ENCODE assay signal across 9 cellular contexts in the genomic region with DNA sequence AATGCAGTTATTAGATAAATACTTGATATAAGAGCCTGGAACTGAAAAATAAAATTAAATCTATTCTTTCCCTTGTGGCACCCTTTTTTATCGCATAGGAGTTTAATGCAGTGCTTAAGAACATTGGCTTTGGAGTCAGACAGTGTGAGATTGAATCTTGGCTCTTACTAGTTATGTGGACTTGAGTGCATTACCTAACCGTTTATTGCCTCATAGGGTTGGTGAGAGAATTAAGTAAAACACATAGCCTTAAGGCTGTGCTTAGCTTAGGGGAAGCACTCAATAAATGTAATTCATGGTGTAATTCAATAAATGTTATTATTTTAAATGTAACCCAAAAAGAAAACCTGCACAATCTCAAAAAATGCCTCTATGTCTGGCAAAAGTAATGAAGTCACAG. TPM values are rescaled to one million over a fixed set of nuclear protein-coding genes. Genes with fewer than 3 reads are reported as not detected.
DNase-seq lines count a peak whose midpoint lies in the region; ATAC-seq and TF ChIP-seq lines count a peak whose summit lies in the region.
"Had no signal": no experiment of that assay in that cellular context is flagged by ENCODE, and none has a peak within 500 bp of the region (broad histone marks: within the 10 kb centered on the region; RNA-seq: fewer than 3 reads in every experiment).

No MANE protein-coding gene starts in this region.

- no peaks in the 10 kb centered on the region for H3K9me3 ChIP-seq in mammary epithelial cell (replicated peaks; ENCODE audit: insufficient read depth, low read length)

- in situ Hi-C loops in mammary epithelial cell (cut with MboI; ENCODE audit: low sequenced_read_pairs in 2 of 2), result loop anchor here (10.0 to 25.0 kb wide), 3 partner anchors 119 to 252 kb away; no protein-coding TSS in a partner anchor

- no peak for ATAC-seq in GM19467 (IDR thresholded peaks at IDR 0.05; ENCODE audit: unreplicated experiment)
- ATAC-seq in GM21528 (IDR thresholded peaks at IDR 0.05; ENCODE audit: low FRiP score, unreplicated experiment), result no peak

- peak overlapping the region; percentile 99 for H3K9ac ChIP-seq in mammary epithelial cell (ENCODE audit: insufficient read depth, low read length)

- H3K36me3 Mint-ChIP-seq in osteocyte (ENCODE audit: unreplicated experiment), result no peaks in the 10 kb centered on the region

- peak overlapping the region; percentile 82 to 98 (median 96) for H3K4me3 ChIP-seq in mammary epithelial cell (replicated peaks in 1 of 3; ENCODE audit: insufficient read depth in 1 of 3, low read depth in 2 of 3, low read length in 3 of 3)
- H3K4me3 ChIP-seq: lung had no signal

- H3K27me3 Mint-ChIP-seq in osteocyte (ENCODE audit: unreplicated experiment), result peaks cover 19% of the 10 kb centered on the region

- H3K4me2 ChIP-seq in mammary epithelial cell (ENCODE audit: insufficient read depth, low read depth, low read length), result peak overlapping the region; percentile 88

- H2AFZ ChIP-seq in mammary epithelial cell (ENCODE audit: low read depth, low read length), result no peak overlapping the region

- no peaks in the 10 kb centered on the region for H3K9me3 Mint-ChIP-seq in osteocyte (ENCODE audit: unreplicated experiment)

- H3K27me3 ChIP-seq in mammary epithelial cell (ENCODE audit: insufficient read depth, low read length), result no peaks in the 10 kb centered on the region

- DNase-seq in EH (ENCODE audit: low read depth) (peak; percentile 73), NCI-H69 (lab: John Stamatoyannopoulos, UW) (peak; percentile 32), mammary epithelial cell (peak; percentile 68), osteocyte (ENCODE audit: extremely low spot score, unreplicated experiment) (no peak), NCI-H146 treated with DMSO at 0.1 percent for 48 hours (lab: John Stamatoyannopoulos, UW; ENCODE audit: unreplicated experiment) (no peak), head of caudate nucleus (no peak)

- peak overlapping the region; percentile 20 for H3K4me3 Mint-ChIP-seq in osteocyte (ENCODE audit: unreplicated experiment)

- H3K36me3 ChIP-seq in mammary epithelial cell (ENCODE audit: insufficient read depth, low read length), result peaks cover under 1% of the 10 kb centered on the region

- intact Hi-C loops in mammary epithelial cell (cut with micrococcal nuclease) (loop anchor here (1.0 kb wide), 1 partner anchor 214 kb away; no protein-coding TSS in a partner anchor), head of caudate nucleus (cut with DNase I) (no loop called here)

- peaks cover 40% of the 10 kb centered on the region for H3K4me1 Mint-ChIP-seq in osteocyte (ENCODE audit: unreplicated experiment)

- H3K79me2 ChIP-seq in mammary epithelial cell (ENCODE audit: insufficient read depth, low read length), result peaks cover 76% of the 10 kb centered on the region

- peaks cover 22% of the 10 kb centered on the region for H3K4me1 ChIP-seq in mammary epithelial cell (ENCODE audit: insufficient read depth, low read length)

- peak overlapping the region; percentile 98 for H3K27ac ChIP-seq in mammary epithelial cell (ENCODE audit: insufficient read depth, low read depth, low read length)

- H3K27ac Mint-ChIP-seq in osteocyte (ENCODE audit: unreplicated experiment), result peak overlapping the region; percentile 21

- peaks cover 5% of the 10 kb centered on the region for H4K20me1 ChIP-seq in mammary epithelial cell (ENCODE audit: insufficient read depth, low read length)

- dilution Hi-C loops in mammary epithelial cell (cut with HindIII; ENCODE audit: low sequenced_read_pairs), result loop anchor here (5.0 kb wide), 1 partner anchor 62 kb away; no protein-coding TSS in a partner anchor

- TF ChIP-seq CTCF in mammary epithelial cell (conservative IDR thresholded peaks at IDR 0.05 in 1 of 2, IDR thresholded peaks at IDR 0.05 in 1 of 2; ENCODE audit: extremely low read depth in 1 of 2, insufficient read depth in 1 of 2, low read depth in 1 of 2, low read length in 2 of 2), result no peak
- TF ChIP-seq CTCF in osteocyte (IDR thresholded peaks at IDR 0.05), result no peak

- 0% methylated on average over 2 of the region's 2 CpGs for WGBS in mammary epithelial cell (ENCODE audit: low coverage, missing lambda C conversion rate)

- no TSS peak for BruUV-seq in mammary epithelial cell (replicated peaks; lab: Mats Ljungman, UMichigan)

- CTCF ChIA-PET in mammary epithelial cell (lab: Charles Lee; ENCODE audit: low non-redundant PET), result interaction anchor here (0.7 kb wide), 1 partner anchor 54 kb away, joined by 4 read pairs; no protein-coding TSS in a partner anchor

RNA-seq across cellular contexts. Expression of a gene that starts 2.6 kb away (rescaled TPM):
- total RNA-seq in mammary epithelial cell (100 to 1,000 TPM; 109 to 140 TPM), osteocyte (12.6 and 13.0 TPM in 2 replicates)
- 40.9 TPM for polyA plus RNA-seq in mammary epithelial cell
- polyA minus RNA-seq in mammary epithelial cell, result 27.2 TPM

Comparison
In these comparisons a context has a peak if more than half of its experiments do, and no peak if none do; other contexts are left out.
1. DNase-seq: peak in EH (single experiment), NCI-H69 (single experiment) and mammary epithelial cell (single experiment); none in osteocyte (single experiment), NCI-H146 treated with DMSO at 0.1 percent for 48 hours (single experiment) and head of caudate nucleus (0 of 42).